ENCODE assay signal across 8 cellular contexts in the genomic region with DNA sequence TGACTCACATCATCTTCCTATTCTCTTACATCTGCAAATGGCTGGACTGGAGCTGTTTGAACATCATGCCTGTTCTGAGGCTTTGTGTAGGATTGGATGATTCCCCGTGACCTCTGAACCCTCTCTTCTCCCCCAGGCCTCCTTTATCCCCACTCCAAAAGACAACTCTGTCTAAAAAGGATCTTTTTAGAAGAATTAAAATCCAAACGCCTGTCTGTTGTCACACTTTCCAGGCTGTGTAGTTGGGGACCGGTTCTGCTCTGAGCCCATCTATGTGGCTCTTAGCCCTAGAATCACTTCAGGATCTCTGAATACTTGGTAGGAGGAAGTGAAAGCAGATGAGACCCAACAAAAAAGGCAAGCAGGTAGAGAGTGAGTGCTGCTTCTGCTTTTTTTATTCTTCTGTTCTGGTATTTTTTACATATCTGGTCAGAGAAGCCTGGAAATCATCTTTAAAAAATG. TPM values are rescaled to one million over a fixed set of nuclear protein-coding genes. Genes with fewer than 3 reads are reported as not detected.
A peak's percentile ranks its signal among the peaks of the same experiment; 100 is the strongest.
DNase-seq lines count a peak whose midpoint lies in the region; ATAC-seq, FAIRE-seq and TF ChIP-seq lines count a peak whose summit lies in the region.

No MANE protein-coding gene starts in this region.

- no peak for DNase-seq in GM12891 (ENCODE audit: insufficient read length, low spot score)
- DNase-seq in HL-60 (ENCODE audit: low read depth in 1 of 2, low spot score in 1 of 2) = peak; percentile 11 to 32
- DNase-seq in effector memory CD4-positive, alpha-beta T cell = no peak
- no peak for DNase-seq in hepatocyte (ENCODE audit: low spot score)
- DNase-seq in superior temporal gyrus (ENCODE audit: extremely low spot score) = no peak
- no peak for DNase-seq in NCI-H1048 (lab: John Stamatoyannopoulos, UW)
- DNase-seq in anterior cingulate cortex (lab: John Stamatoyannopoulos, UW) = no peak

- no peak overlapping the region for H2AFZ ChIP-seq in hepatocyte

- no peaks in the 10 kb centered on the region for H3K9me2 ChIP-seq in hepatocyte (replicated peaks; ENCODE audit: insufficient read depth)

- TF ChIP-seq CTCF in HL-60 (IDR thresholded peaks at IDR 0.05; ENCODE audit: insufficient read depth, low read length) (no peak), hepatocyte (IDR thresholded peaks at IDR 0.05; ENCODE audit: poor library complexity) (no peak)

- FAIRE-seq in GM12891 (lab: Jason Lieb, UNC) = no peak

- no peak overlapping the region; the same call in 1 of the 2 replicates for H3K4me3 ChIP-seq in HL-60 (replicated peaks; ENCODE audit: insufficient read depth, low read length)
- peak overlapping the region; percentile 70 for H3K4me3 ChIP-seq in effector memory CD4-positive, alpha-beta T cell (ENCODE audit: insufficient read depth, low read depth, low read length, poor library complexity, severe bottlenecking)
- H3K4me3 ChIP-seq in hepatocyte = no peak overlapping the region

- H3K27ac ChIP-seq in HL-60 (replicated peaks) (peak overlapping the region; percentile 54; the same call in 1 of the 2 replicates), hepatocyte (no peak overlapping the region)
- H3K27ac ChIP-seq in effector memory CD4-positive, alpha-beta T cell (ENCODE audit: insufficient read depth, low read length, poor library complexity, severe bottlenecking) = peak overlapping the region; percentile 87

- H3K79me2 ChIP-seq in hepatocyte = no peaks in the 10 kb centered on the region

- H3K4me2 ChIP-seq in hepatocyte = no peak overlapping the region

- H3K4me1 ChIP-seq in effector memory CD4-positive, alpha-beta T cell (ENCODE audit: control insufficient read depth, insufficient read depth, low read length, poor library complexity, severe bottlenecking) = peaks cover 34% of the 10 kb centered on the region
- H3K4me1 ChIP-seq in hepatocyte (ENCODE audit: insufficient read depth) = no peaks in the 10 kb centered on the region

- H4K20me1 ChIP-seq in hepatocyte (ENCODE audit: insufficient read depth, poor library complexity, severe bottlenecking) = no peaks in the 10 kb centered on the region

- ATAC-seq in GM21529 (IDR thresholded peaks at IDR 0.05; ENCODE audit: unreplicated experiment) = peak; percentile 72

- H3K36me3 ChIP-seq in effector memory CD4-positive, alpha-beta T cell (ENCODE audit: control insufficient read depth, insufficient read depth, low read length) = no peaks in the 10 kb centered on the region
- no peaks in the 10 kb centered on the region for H3K36me3 ChIP-seq in hepatocyte (replicated peaks; ENCODE audit: insufficient read depth, low read depth)

- peaks cover 7% of the 10 kb centered on the region for H3K9me3 ChIP-seq in effector memory CD4-positive, alpha-beta T cell (ENCODE audit: control insufficient read depth, low read length)
- no peaks in the 10 kb centered on the region for H3K9me3 ChIP-seq in hepatocyte (ENCODE audit: low read depth)

- H3K27me3 ChIP-seq in HL-60 (ENCODE audit: insufficient read depth, poor library complexity, severe bottlenecking) = no peaks in the 10 kb centered on the region
- H3K27me3 ChIP-seq in effector memory CD4-positive, alpha-beta T cell (replicated peaks; ENCODE audit: control insufficient read depth, insufficient read depth, low read length, poor library complexity, severe bottlenecking) = no peaks in the 10 kb centered on the region
- H3K27me3 ChIP-seq in hepatocyte = no peaks in the 10 kb centered on the region

- TF ChIP-seq POLR2A in GM12891 (IDR thresholded peaks at IDR 0.05; ENCODE audit: low read depth, low read length) = no peak

- 98% methylated on average over 3 of the region's 3 CpGs for WGBS in hepatocyte (ENCODE audit: low lambda C conversion rate, missing lambda C conversion rate)

TF ChIP-seq in GM12891, 5 proteins besides CTCF, POLR2A, EP300 and RAD21:
- TF ChIP-seq SPI1 (IDR thresholded peaks at IDR 0.05; ENCODE audit: low read depth, low read length) (peak; percentile 99), TAF1 (IDR thresholded peaks at IDR 0.05; ENCODE audit: low read depth, low read length) (peak; percentile 50; the same call in 1 of the 2 replicates), PAX5 (IDR thresholded peaks at IDR 0.05; ENCODE audit: insufficient read depth, low read length, severe bottlenecking) (no peak)

RNA-seq across cellular contexts. Expression of gene SP140, which starts 0.6 kb away (rescaled TPM):
- polyA plus RNA-seq in GM12891 (2012; ENCODE audit: low read depth, missing spikeins) = 54.9 TPM
- 0.08 and 0.53 TPM in 2 replicates for total RNA-seq in hepatocyte
- polyA plus RNA-seq in hepatocyte = 0.40 and 0.51 TPM in 2 replicates

RNA-seq across cellular contexts. Expression of gene SP110, which starts 6.3 kb away (rescaled TPM):
- 64.0 TPM for polyA plus RNA-seq in GM12891 (2012; ENCODE audit: low read depth, missing spikeins)
- 5.1 and 15.9 TPM in 2 replicates for total RNA-seq in hepatocyte
- polyA plus RNA-seq in hepatocyte = 10.9 and 14.5 TPM in 2 replicates

Comparison
In these comparisons a context has a peak if more than half of its experiments do, and no peak if none do; other contexts are left out.
1. DNase-seq: peak in HL-60 (2 of 2); none in GM12891 (single experiment), effector memory CD4-positive, alpha-beta T cell (0 of 3), hepatocyte (single experiment), superior temporal gyrus (single experiment), NCI-H1048 (single experiment) and anterior cingulate cortex (0 of 58).